20 cellular contexts compared by ENCODE assay signal in genomic region chr4:4606321-4606720, GRCh38.
DNase-seq lines count a peak whose midpoint lies in the region; ATAC-seq and TF ChIP-seq lines count a peak whose summit lies in the region.
"Had no signal": no experiment of that assay in that cellular context is flagged by ENCODE, and none has a peak within 500 bp of the region (broad histone marks: within the 10 kb centered on the region; RNA-seq: fewer than 3 reads in every experiment).

No MANE protein-coding gene starts in this region.

- TF ChIP-seq EP300 in tibial nerve (IDR thresholded peaks at IDR 0.05): no peak

- TF ChIP-seq CTCF in epithelial cell of proximal tubule (conservative IDR thresholded peaks at IDR 0.05; ENCODE audit: low read depth, low read length) (no peak), tibial nerve (IDR thresholded peaks at IDR 0.05) (no peak)

- H3K4me3 ChIP-seq in epithelial cell of proximal tubule (ENCODE audit: low read depth, low read length) (no peak overlapping the region), tibial nerve (no peak overlapping the region)

- peak; percentile 38 for DNase-seq in Daoy (ENCODE audit: low read depth)
- peak; percentile 24 for DNase-seq in LHCN-M2 (ENCODE audit: low read depth)
- DNase-seq in epithelial cell of proximal tubule (ENCODE audit: low read depth): peak; percentile 50
- peak; percentile 44 for DNase-seq in kidney tubule cell (ENCODE audit: low spot score)
- DNase-seq in middle frontal gyrus (ENCODE audit: extremely low spot score, low spot score): no peak
- no peak for DNase-seq in tibial nerve (ENCODE audit: low spot score in 2 of 2)
- DNase-seq: activated CD4-positive, alpha-beta T cell treated with anti-CD3 and anti-CD28 coated beads for 48 hours; activated effector memory CD4-positive, alpha-beta T cell treated with Interleukin-2 at 50 U/mL for 16 hours; amniotic stem cell; central memory CD4-positive, alpha-beta T cell; KG1; naive thymus-derived CD8-positive, alpha-beta T cell; NCI-H1092 treated with DMSO at 0.1 percent for 48 hours; NCI-H2081; NCI-H510A; RPMI8226; stimulated activated naive CD8-positive, alpha-beta T cell treated with anti-CD3 and anti-CD28 coated beads, Interleukin-15, amount 100 ng/mL, for 72 hours; trophoblast cell had no signal

- no peaks in the 10 kb centered on the region for H3K4me1 ChIP-seq in tibial nerve

- ATAC-seq in GM21526 (IDR thresholded peaks at IDR 0.05; ENCODE audit: low FRiP score, unreplicated experiment) (no peak), GM19395 (IDR thresholded peaks at IDR 0.05; ENCODE audit: unreplicated experiment) (no peak)
- ATAC-seq: naive thymus-derived CD8-positive, alpha-beta T cell; stimulated activated naive CD8-positive, alpha-beta T cell treated with anti-CD3 and anti-CD28 coated beads, Interleukin-15, amount 100 ng/mL, for 72 hours had no signal

- H3K27me3 ChIP-seq in tibial nerve: no peaks in the 10 kb centered on the region

- no peaks in the 10 kb centered on the region for H3K9me3 ChIP-seq in tibial nerve

- no peaks in the 10 kb centered on the region for H3K36me3 ChIP-seq in tibial nerve

- no peak for TF ChIP-seq POLR2A in tibial nerve (IDR thresholded peaks at IDR 0.05)

- H3K27ac ChIP-seq in tibial nerve: no peak overlapping the region

- whole genome bisulfite sequencing in tibial nerve, 2 donors: 56 to 69% methylated on average over 10 of the region's 10 CpGs

Comparison
In these comparisons a context has a peak if more than half of its experiments do, and no peak if none do; other contexts are left out.
1. DNase-seq: peak in Daoy (single experiment), LHCN-M2 (single experiment), epithelial cell of proximal tubule (single experiment) and kidney tubule cell (single experiment); none in middle frontal gyrus (single experiment) and tibial nerve (0 of 2).